In the genomic region with DNA sequence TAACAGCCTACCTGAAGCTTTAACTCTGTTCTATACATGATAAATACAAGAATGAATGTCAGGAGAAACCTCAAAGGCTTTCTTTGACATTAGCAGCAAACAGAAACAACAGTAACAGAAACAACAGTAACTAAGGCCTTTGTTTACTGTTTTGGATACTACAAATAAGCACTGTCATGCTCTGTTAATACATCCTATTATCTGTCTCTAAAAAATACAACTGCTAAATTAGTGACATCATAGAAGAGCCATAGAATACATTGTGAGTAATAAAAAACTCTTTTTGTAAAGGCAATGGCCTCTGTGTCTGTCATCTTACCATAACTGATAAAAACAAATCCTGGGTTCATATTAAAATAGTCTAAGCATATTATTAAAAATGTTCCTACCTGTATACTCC, we compare ENCODE assay signal across 30 cellular contexts. TPM values are rescaled to one million over a fixed set of nuclear protein-coding genes. Genes with fewer than 3 reads are reported as not detected.
DNase-seq lines count a peak whose midpoint lies in the region; ATAC-seq, FAIRE-seq and TF ChIP-seq lines count a peak whose summit lies in the region.
"Had no signal": no experiment of that assay in that cellular context is flagged by ENCODE, and none has a peak within 500 bp of the region (broad histone marks: within the 10 kb centered on the region; RNA-seq: fewer than 3 reads in every experiment).

No MANE protein-coding gene starts in this region.

- H4K91ac ChIP-seq in neuronal stem cell (ENCODE audit: low read depth, low read length, poor library complexity), result no peak overlapping the region

- no peak for FAIRE-seq in K562 (lab: Jason Lieb, UNC)
- FAIRE-seq: GM19239, kidney had no signal

- intact Hi-C loops in K562 (cut with micrococcal nuclease), result loop anchor here (10.0 kb wide), 2 partner anchors 518 to 718 kb away; no protein-coding TSS in a partner anchor

- H2BK12ac ChIP-seq in neuronal stem cell (ENCODE audit: low read length), result no peak overlapping the region

- CTCF ChIA-PET in K562 (lab: Yijun Ruan, JAX; ENCODE audit: low intra/inter-chr PET ratio), result no interaction called here

- H3K14ac ChIP-seq in neuronal stem cell (ENCODE audit: low read length), result no peak overlapping the region

- H3K79me2 ChIP-seq in GM23248 (ENCODE audit: insufficient read depth) (peaks cover 8% of the 10 kb centered on the region), K562 (ENCODE audit: control insufficient read depth, insufficient read depth, low read length) (peaks cover 10% of the 10 kb centered on the region)

- H3K23ac ChIP-seq in neuronal stem cell (ENCODE audit: low read depth, low read length, poor library complexity), result no peak overlapping the region

- TF ChIP-seq POLR2A in K562 (conservative IDR thresholded peaks at IDR 0.05), result no peak

- H3K4me1 ChIP-seq in GM23248 (ENCODE audit: insufficient read depth) (peaks cover 3% of the 10 kb centered on the region; the same call in 1 of the 2 replicates), K562 (replicated peaks in 1 of 2; ENCODE audit: control insufficient read depth in 2 of 2, insufficient read depth in 2 of 2, low read length in 2 of 2) (peaks cover 3 to 11% of the 10 kb centered on the region in 2 experiments), neuronal stem cell (ENCODE audit: control insufficient read depth in 2 of 2, insufficient read depth in 1 of 2, low read depth in 1 of 2, low read length in 2 of 2) (peaks cover 0 to 3% of the 10 kb centered on the region in 2 donors)
- H3K4me1 ChIP-seq: prostate gland, SJSA1 had no signal

- no peaks in the 10 kb centered on the region for H3K9me1 ChIP-seq in K562 (ENCODE audit: control insufficient read depth, insufficient read depth, low read length)

- H2BK5ac ChIP-seq in neuronal stem cell (ENCODE audit: low read length), result no peak overlapping the region

- no TSS peak for BruUV-seq in K562 (replicated peaks; lab: Mats Ljungman, UMichigan)

- no peak overlapping the region for H3K18ac ChIP-seq in neuronal stem cell (ENCODE audit: low read length)

- no peak overlapping the region for H3K27ac ChIP-seq in GM23248
- H3K27ac ChIP-seq in K562 (ENCODE audit: extremely low read depth, low read depth, low read length), result no peak overlapping the region
- no peak overlapping the region for H3K27ac ChIP-seq in neuronal stem cell (replicated peaks; ENCODE audit: low read length)
- H3K27ac ChIP-seq: BLaER1 treated with 17β-estradiol and CSF1 and Interleukin-3, amounts not matched to agents 10 nM and 100 nM; neutrophil; prostate gland; sigmoid colon; SJSA1; stomach; tibial nerve had no signal

- H2AFZ ChIP-seq in GM23248, result peak overlapping the region; percentile 45
- H2AFZ ChIP-seq in K562 (ENCODE audit: low read depth, low read length), result no peak overlapping the region
- peak overlapping the region; percentile 24 for H2AFZ ChIP-seq in neuronal stem cell (ENCODE audit: low read length)

- H3K27me3 ChIP-seq in GM23248 (replicated peaks; ENCODE audit: insufficient read depth) (no peaks in the 10 kb centered on the region), K562 (ENCODE audit: control insufficient read depth in 2 of 2, insufficient read depth in 2 of 2, low read length in 2 of 2) (no peaks in the 10 kb centered on the region), neuronal stem cell (ENCODE audit: control insufficient read depth in 3 of 3, insufficient read depth in 3 of 3, low read depth in 1 of 3, low read length in 3 of 3) (no peaks in the 10 kb centered on the region)
- H3K27me3 ChIP-seq: BLaER1 treated with 17β-estradiol and CSF1 and Interleukin-3, amounts not matched to agents 10 nM and 100 nM; neutrophil; sigmoid colon; SJSA1; stomach; tibial nerve had no signal

- TF ChIP-seq RAD21 in K562 (CRISPR knock-in tag; conservative IDR thresholded peaks at IDR 0.05 in 1 of 2, IDR thresholded peaks at IDR 0.05 in 1 of 2), result no peak

- TF ChIP-seq EP300 in K562 (IDR thresholded peaks at IDR 0.05; ENCODE audit: low read length), result no peak

- H3K4ac ChIP-seq in neuronal stem cell (ENCODE audit: low read length), result no peak overlapping the region

- H3K9me2 ChIP-seq in GM23248 (ENCODE audit: insufficient read depth), result no peaks in the 10 kb centered on the region

- H2BK15ac ChIP-seq in neuronal stem cell (ENCODE audit: low read length), result no peak overlapping the region

- no peak overlapping the region for H2BK120ac ChIP-seq in neuronal stem cell (ENCODE audit: low read depth, low read length)

- H3K79me1 ChIP-seq in neuronal stem cell (ENCODE audit: low read depth, low read length), result no peaks in the 10 kb centered on the region

- H4K20me1 ChIP-seq in GM23248 (ENCODE audit: insufficient read depth) (no peaks in the 10 kb centered on the region), K562 (replicated peaks; ENCODE audit: control insufficient read depth, insufficient read depth, low read length) (no peaks in the 10 kb centered on the region)
- H4K20me1 ChIP-seq: BLaER1 treated with 17β-estradiol and CSF1 and Interleukin-3, amounts not matched to agents 10 nM and 100 nM had no signal

- DNase-seq in Ammon's horn (ENCODE audit: low spot score), result peak; percentile 18
- DNase-seq in GM23248, result peak; percentile 4
- no peak for DNase-seq in K562 (ENCODE audit: extremely low read depth in 1 of 4, low spot score in 3 of 4)
- no peak for DNase-seq in neuronal stem cell (ENCODE audit: low spot score)
- DNase-seq in germinal center (ENCODE audit: low spot score), result no peak
- DNase-seq in DMS79 treated with DMSO at 0.1 percent for 48 hours (lab: John Stamatoyannopoulos, UW), result no peak
- DNase-seq in glomerular visceral epithelial cell (ENCODE audit: extremely low spot score), result no peak
- DNase-seq: activated B cell treated with CpG ODN at 0.5 μM for 24 hours; activated CD4-positive, alpha-beta T cell treated with anti-CD3 and anti-CD28 coated beads, Interleukin-2, amount 50 U/mL, for 4 hours; activated CD8-positive, alpha-beta memory T cell treated with anti-CD3 and anti-CD28 coated beads, Interleukin-2, amount 10 ng/mL, durations not matched to agents 7 days and 5 days; activated naive CD4-positive, alpha-beta T cell; activated T-cell treated with anti-CD3 and anti-CD28 coated beads, Interleukin-2, amount 50 U/mL, for 48 hours; central memory CD4-positive, alpha-beta T cell; COR-L47; GOT3; kidney; naive B cell; NCI-H1105 treated with DMSO at 0.1 percent for 48 hours; NCI-H226; NCI-H82; sigmoid colon; stimulated activated CD4-positive, alpha-beta T cell treated with anti-CD3 and anti-CD28 coated beads, Interleukin-12 subunit alpha, Interleukin-12 subunit beta, amount 100 ng/mL, for 4 hours; stimulated activated CD4-positive, alpha-beta T cell treated with anti-CD3 and anti-CD28 coated beads, Interleukin-2, amount 100 ng/mL, for 48 hours; stomach had no signal

- no peak overlapping the region for H2AK5ac ChIP-seq in neuronal stem cell (ENCODE audit: low read depth, low read length)

- TF ChIP-seq CTCF in K562 (IDR thresholded peaks at IDR 0.05 in 2 of 3, conservative IDR thresholded peaks at IDR 0.05 in 1 of 3; ENCODE audit: insufficient read depth in 2 of 3, low read depth in 1 of 3, low read length in 3 of 3), result no peak

- H3K4me3 ChIP-seq in GM23248, result no peak overlapping the region
- H3K4me3 ChIP-seq in K562, result no peak overlapping the region
- H3K4me3 ChIP-seq in neuronal stem cell (ENCODE audit: low read length in 2 of 2), result no peak overlapping the region
- H3K4me3 ChIP-seq: BLaER1 treated with 17β-estradiol and CSF1 and Interleukin-3, amounts not matched to agents 10 nM and 100 nM; prostate gland; sigmoid colon; SJSA1; stomach; tibial nerve had no signal

- no peak overlapping the region for H3K9ac ChIP-seq in GM23248
- H3K9ac ChIP-seq in K562 (ENCODE audit: insufficient read depth in 1 of 2, low read depth in 2 of 2, low read length in 2 of 2), result no peak overlapping the region
- H3K9ac ChIP-seq in neuronal stem cell (ENCODE audit: low read depth, low read length, poor library complexity), result no peak overlapping the region
- H3K9ac ChIP-seq: BLaER1 treated with 17β-estradiol and CSF1 and Interleukin-3, amounts not matched to agents 10 nM and 100 nM had no signal

- H3K9me3 ChIP-seq in GM23248 (ENCODE audit: low read depth) (no peaks in the 10 kb centered on the region), K562 (replicated peaks; ENCODE audit: control insufficient read depth, insufficient read depth, low read depth, low read length) (no peaks in the 10 kb centered on the region), neuronal stem cell (replicated peaks in 1 of 2; ENCODE audit: control insufficient read depth in 2 of 2, insufficient read depth in 1 of 2, low read depth in 1 of 2, low read length in 2 of 2) (peaks cover 0 to under 1% of the 10 kb centered on the region in 2 donors)
- H3K9me3 ChIP-seq: BLaER1 treated with 17β-estradiol and CSF1 and Interleukin-3, amounts not matched to agents 10 nM and 100 nM; neutrophil; prostate gland; sigmoid colon; SJSA1; stomach; tibial nerve had no signal

- POLR2A ChIA-PET in K562 (lab: Yijun Ruan, JAX), result no interaction called here

- H4K8ac ChIP-seq in neuronal stem cell (ENCODE audit: low read depth, low read length), result no peak overlapping the region

- ATAC-seq in K562, result no peak
- ATAC-seq: activated CD8-positive, alpha-beta memory T cell treated with anti-CD3 and anti-CD28 coated beads, Interleukin-2, amount 10 ng/mL, durations not matched to agents 7 days and 5 days had no signal

- in situ Hi-C loops in GM23248 (cut with MboI), result loop anchor here (10.0 to 25.0 kb wide), 2 partner anchors 128 to 725 kb away; partner anchors contain the start of gene RMP24
- in situ Hi-C loops in K562 (cut with MboI), result no loop called here

- H3F3A ChIP-seq in GM23248 (ENCODE audit: insufficient read depth), result peaks cover 6% of the 10 kb centered on the region; the same call in 1 of the 2 replicates

- no peak overlapping the region for H3K4me2 ChIP-seq in GM23248 (ENCODE audit: unreplicated experiment)
- H3K4me2 ChIP-seq in K562 (ENCODE audit: insufficient read depth, low read length), result no peak overlapping the region
- no peak overlapping the region for H3K4me2 ChIP-seq in neuronal stem cell (ENCODE audit: insufficient read depth, low read length, poor library complexity, severe bottlenecking)
- H3K4me2 ChIP-seq: BLaER1 treated with 17β-estradiol and CSF1 and Interleukin-3, amounts not matched to agents 10 nM and 100 nM had no signal

- H3K36me3 ChIP-seq in GM23248 (ENCODE audit: low read depth) (no peaks in the 10 kb centered on the region), K562 (ENCODE audit: control insufficient read depth, insufficient read depth, low read length) (peaks cover under 1% of the 10 kb centered on the region; the same call in 2 of the 3 replicates), neuronal stem cell (replicated peaks in 1 of 2; ENCODE audit: control insufficient read depth in 2 of 2, insufficient read depth in 2 of 2, low read length in 2 of 2) (peaks cover 0 to under 1% of the 10 kb centered on the region in 2 donors)
- H3K36me3 ChIP-seq: BLaER1 treated with 17β-estradiol and CSF1 and Interleukin-3, amounts not matched to agents 10 nM and 100 nM; neutrophil; prostate gland; sigmoid colon; SJSA1; stomach; tibial nerve had no signal

RNA-seq across cellular contexts. Expression of gene ZNF397, which starts 3.9 kb away (rescaled TPM):
- 8.7 and 10.6 TPM in 2 replicates for total RNA-seq in GM23248 (2014; rRNA removed; shearing (Covaris generic))
- 6.5 and 8.2 TPM in 2 replicates for polyA plus RNA-seq in GM23248 (2016; fragmentation: Nextera tagmentation; extraction: Ambion mirVana)
- 28.2 and 61.8 TPM in 2 replicates for total RNA-seq in K562 (2011; cell fraction: chromatin; rRNA removed; ENCODE audit: low replicate concordance)
- total RNA-seq in K562 (2011; cell fraction: nucleolus; rRNA removed), result 16.7 and 26.5 TPM in 2 replicates
- total RNA-seq in K562 (2011; cell fraction: nucleoplasm; rRNA removed), result 37.0 and 53.3 TPM in 2 replicates
- total RNA-seq in K562 (2014; rRNA removed), result 13.2 and 13.8 TPM in 2 replicates
- total RNA-seq in K562 (2014; rRNA removed; fragmentation: Illumina TruSeq; extraction: Trizol), result 23.6 and 25.5 TPM in 2 replicates
- 19.0 and 19.6 TPM in 2 replicates for total RNA-seq in K562 (2015; rRNA removed; fragmentation: Illumina TruSeq; extraction: Trizol)
- total RNA-seq in K562 (2021), result 15.1 and 16.3 TPM in 2 replicates
- 19.3 and 22.5 TPM in 2 replicates for polyA plus RNA-seq in K562 (2011; rRNA removed)
- 4.2 and 11.0 TPM in 2 replicates for polyA plus RNA-seq in K562 (2011; cell fraction: cytosol; rRNA removed)
- polyA plus RNA-seq in K562 (2011; cell fraction: nucleus; rRNA removed), result 21.9 and 28.3 TPM in 2 replicates
- polyA plus RNA-seq in K562 (2012), result 10.2 and 12.4 TPM in 2 replicates
- polyA plus RNA-seq in K562 (2014; fragmentation: Illumina TruSeq; extraction: Trizol), result 19.8 and 24.2 TPM in 2 replicates
- polyA plus RNA-seq in K562 (2014; fragmentation: Nextera tagmentation; extraction: Ambion mirVana), result 1 to 10 TPM; 6.4 to 8.7 TPM
- polyA plus RNA-seq in K562 (2014; rRNA removed), result 17.0 and 20.5 TPM in 2 replicates
- polyA minus RNA-seq in K562 (2011; rRNA and poly(A)+ RNA removed), result 26.3 and 37.3 TPM in 2 replicates
- polyA minus RNA-seq in K562 (2011; cell fraction: cytosol; rRNA and poly(A)+ RNA removed), result 8.8 and 12.1 TPM in 2 replicates
- 18.8 and 43.0 TPM in 2 replicates for polyA minus RNA-seq in K562 (2011; cell fraction: nucleus; rRNA and poly(A)+ RNA removed)
- 32.9 TPM for polyA plus RNA-seq in neuronal stem cell (2013, experiment 1 of 2)
- 33.9 TPM for polyA plus RNA-seq in neuronal stem cell (2013, experiment 2 of 2)

RNA-seq across cellular contexts. Expression of gene ZSCAN30, which starts 53.1 kb away (rescaled TPM):
- total RNA-seq in GM23248 (2014; rRNA removed; shearing (Covaris generic)), result 21.3 and 26.4 TPM in 2 replicates
- polyA plus RNA-seq in GM23248 (2016; fragmentation: Nextera tagmentation; extraction: Ambion mirVana) (10.3 and 13.7 TPM in 2 replicates), K562 (2011; rRNA removed) (13.6 and 14.0 TPM in 2 replicates), K562 (2014; fragmentation: Illumina TruSeq; extraction: Trizol) (11.5 and 13.1 TPM in 2 replicates), K562 (2014; fragmentation: Nextera tagmentation; extraction: Ambion mirVana) (1 to 10 TPM; 4.6 to 4.9 TPM), K562 (2014; rRNA removed) (10.0 and 11.5 TPM in 2 replicates)
- total RNA-seq in K562 (2011; cell fraction: chromatin; rRNA removed; ENCODE audit: low replicate concordance), result 31.5 and 84.0 TPM in 2 replicates
- 17.8 and 26.8 TPM in 2 replicates for total RNA-seq in K562 (2011; cell fraction: nucleolus; rRNA removed)
- 41.2 and 45.8 TPM in 2 replicates for total RNA-seq in K562 (2011; cell fraction: nucleoplasm; rRNA removed)
- total RNA-seq in K562 (2014; rRNA removed) (8.9 and 12.0 TPM in 2 replicates), K562 (2014; rRNA removed; fragmentation: Illumina TruSeq; extraction: Trizol) (13.5 and 14.7 TPM in 2 replicates), K562 (2015; rRNA removed; fragmentation: Illumina TruSeq; extraction: Trizol) (10.3 and 11.0 TPM in 2 replicates), K562 (2021) (9.2 and 10.8 TPM in 2 replicates)
- polyA plus RNA-seq in K562 (2011; cell fraction: cytosol; rRNA removed), result 3.0 and 5.6 TPM in 2 replicates
- polyA plus RNA-seq in K562 (2011; cell fraction: nucleus; rRNA removed), result 36.2 and 37.7 TPM in 2 replicates
- 9.6 and 15.1 TPM in 2 replicates for polyA plus RNA-seq in K562 (2012)
- polyA minus RNA-seq in K562 (2011; rRNA and poly(A)+ RNA removed), result 19.0 and 29.5 TPM in 2 replicates
- 4.7 and 5.1 TPM in 2 replicates for polyA minus RNA-seq in K562 (2011; cell fraction: cytosol; rRNA and poly(A)+ RNA removed)
- polyA minus RNA-seq in K562 (2011; cell fraction: nucleus; rRNA and poly(A)+ RNA removed), result 18.6 and 33.8 TPM in 2 replicates
- polyA plus RNA-seq in neuronal stem cell (2013, experiment 1 of 2), result 8.1 TPM
- 7.9 TPM for polyA plus RNA-seq in neuronal stem cell (2013, experiment 2 of 2)

Comparison
In these comparisons a context has a peak if more than half of its experiments do, and no peak if none do; other contexts are left out.
1. DNase-seq: peak in Ammon's horn (single experiment) and GM23248 (single experiment); none in K562 (0 of 4), neuronal stem cell (single experiment), germinal center (single experiment), DMS79 treated with DMSO at 0.1 percent for 48 hours (single experiment) and glomerular visceral epithelial cell (single experiment).